In the genomic region with DNA sequence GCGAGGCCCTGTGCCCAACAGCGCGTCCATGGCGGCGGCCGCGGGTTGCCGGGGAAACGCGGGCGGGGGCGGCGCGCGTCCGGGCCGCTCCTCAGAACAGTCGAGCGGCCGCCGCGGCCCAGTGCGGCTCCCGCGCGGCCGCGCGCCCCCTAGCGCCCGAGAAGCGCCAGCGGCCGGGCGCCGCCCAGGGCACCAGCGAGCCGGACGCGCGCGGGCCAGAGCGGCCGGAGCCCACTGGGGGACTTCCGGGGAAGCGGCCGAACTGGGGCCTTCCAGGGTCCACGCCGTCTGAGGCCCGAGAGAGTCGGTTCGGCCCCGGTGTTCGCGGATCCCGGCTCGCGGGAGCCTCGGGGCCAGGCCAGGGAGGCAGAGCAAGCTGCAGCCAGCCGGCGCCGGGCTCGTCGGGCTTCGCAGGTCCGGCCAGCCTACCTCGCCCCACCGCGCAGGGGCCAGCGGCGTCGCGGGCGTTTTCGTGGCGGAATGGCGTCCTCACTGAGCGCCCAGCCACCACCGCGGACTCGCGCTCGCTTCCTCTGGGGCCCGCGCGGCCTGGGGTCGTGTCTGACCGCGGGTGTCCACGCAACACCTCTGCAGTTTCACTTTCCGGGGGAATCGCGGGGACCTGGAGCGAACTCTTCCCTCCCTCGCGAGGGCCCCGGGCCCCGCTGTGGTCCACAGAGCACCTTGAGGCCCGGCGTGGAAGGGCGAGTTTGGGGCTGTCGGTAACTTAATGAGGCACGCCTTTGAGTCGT, we compare ENCODE assay signal across 7 cellular contexts. TPM values are rescaled to one million over a fixed set of nuclear protein-coding genes. Genes with fewer than 3 reads are reported as not detected.
DNase-seq lines count a peak whose midpoint lies in the region; ATAC-seq and TF ChIP-seq lines count a peak whose summit lies in the region.

TSS of gene DENND6B (minus strand) at position 54 of the 752 bp plus-strand sequence. CDS start at position 30, 24 bp downstream.

- H3K4me1 ChIP-seq in mammary epithelial cell (ENCODE audit: insufficient read depth, low read length) (peaks cover 13% of the 10 kb centered on the region), spleen (peaks cover 0 to 28% (median 20%) of the 10 kb centered on the region in 6 donors)

- DNase-seq in NCI-H146 (lab: John Stamatoyannopoulos, UW): peak; percentile 70
- DNase-seq in mammary epithelial cell: peak; percentile 64
- peak; percentile 82 for DNase-seq in inferior parietal cortex (ENCODE audit: extremely low spot score)
- peak; percentile 95 for DNase-seq in spleen

- BruUV-seq in mammary epithelial cell (replicated peaks; lab: Mats Ljungman, UMichigan): TSS peak; percentile 44

- H3K9me3 ChIP-seq in mammary epithelial cell (replicated peaks; ENCODE audit: insufficient read depth, low read length) (no peaks in the 10 kb centered on the region), spleen (no peaks in the 10 kb centered on the region)

- H3K4me2 ChIP-seq in mammary epithelial cell (ENCODE audit: insufficient read depth, low read depth, low read length): peak within 1 kb of the TSS; percentile 92

- H3K4me3 ChIP-seq in GM12875 (ENCODE audit: low read depth, low read length) (peak within 1 kb of the TSS; percentile 81), mammary epithelial cell (replicated peaks in 1 of 3; ENCODE audit: insufficient read depth in 1 of 3, low read depth in 2 of 3, low read length in 3 of 3) (peak within 1 kb of the TSS; percentile 26 to 80 (median 77)), spleen (peak within 1 kb of the TSS; percentile 54 to 82 (median 66))

- H3K27me3 ChIP-seq in mammary epithelial cell (ENCODE audit: insufficient read depth, low read length): no peaks in the 10 kb centered on the region
- no peaks in the 10 kb centered on the region for H3K27me3 ChIP-seq in spleen (replicated peaks in 1 of 7)

- in situ Hi-C loops in mammary epithelial cell (cut with MboI; ENCODE audit: low sequenced_read_pairs in 2 of 2): loop anchor here (5.0 to 10.0 kb wide), 2 partner anchors 50 to 52 kb away; partner anchors contain the start of gene MAPK11 (in 1 of the 2)

- CTCF ChIA-PET in mammary epithelial cell (lab: Charles Lee; ENCODE audit: low non-redundant PET): interaction anchor here (0.5 to 0.7 kb wide), 2 partner anchors 21 to 293 kb away, joined by 3 to 5 read pairs; no protein-coding TSS in a partner anchor

- peak within 1 kb of the TSS; percentile 91 for H2AFZ ChIP-seq in mammary epithelial cell (ENCODE audit: low read depth, low read length)

- peak in 1 of 3 donors; percentile 19 for TF ChIP-seq POLR2A in spleen (IDR thresholded peaks at IDR 0.05)

- no peaks in the 10 kb centered on the region for H4K20me1 ChIP-seq in mammary epithelial cell (ENCODE audit: insufficient read depth, low read length)

- H3K27ac ChIP-seq in VCaP (peak within 1 kb of the TSS; percentile 86), mammary epithelial cell (ENCODE audit: insufficient read depth, low read depth, low read length) (peak within 1 kb of the TSS; percentile 54), spleen (peak within 1 kb of the TSS; percentile 89 to 96 (median 92))

- dilution Hi-C loops in mammary epithelial cell (cut with HindIII; ENCODE audit: low sequenced_read_pairs): no loop called here

- 3% methylated on average over 36 of the region's 104 CpGs for WGBS in mammary epithelial cell (ENCODE audit: low coverage, missing lambda C conversion rate)
- 0 to 1% (median 1%) methylated on average over 3 to 104 of the region's 104 CpGs for WGBS in spleen, 5 donors

- TF ChIP-seq CTCF in GM12875 (IDR thresholded peaks at IDR 0.05; ENCODE audit: borderline replicate concordance, insufficient read depth, low read depth, low read length) (peak; percentile 64; the same call in 1 of the 2 replicates), VCaP (conservative IDR thresholded peaks at IDR 0.05) (peak; percentile 89), mammary epithelial cell (conservative IDR thresholded peaks at IDR 0.05 in 1 of 2, IDR thresholded peaks at IDR 0.05 in 1 of 2; ENCODE audit: extremely low read depth in 1 of 2, insufficient read depth in 1 of 2, low read depth in 1 of 2, low read length in 2 of 2) (peak; percentile 40 to 45), spleen (IDR thresholded peaks at IDR 0.05 in 8 of 11, conservative IDR thresholded peaks at IDR 0.05 in 3 of 11) (peak in 10 of 11 experiments; percentile 18 to 84 (median 66))

- ATAC-seq in HG02623 (IDR thresholded peaks at IDR 0.05; ENCODE audit: unreplicated experiment): peak; percentile 80

- H3K36me3 ChIP-seq in mammary epithelial cell (ENCODE audit: insufficient read depth, low read length) (no peaks in the 10 kb centered on the region), spleen (no peaks in the 10 kb centered on the region)

- no peaks in the 10 kb centered on the region for H3K79me2 ChIP-seq in mammary epithelial cell (ENCODE audit: insufficient read depth, low read length)

- intact Hi-C loops in mammary epithelial cell (cut with micrococcal nuclease): loop anchor here (1.0 to 5.0 kb wide), 6 partner anchors 16 to 180 kb away; partner anchors contain the start of gene PPP6R2
- intact Hi-C loops in spleen (cut with DNase I; ENCODE audit: low total_unique reads): loop anchor here (5.0 kb wide), 1 partner anchor 55 kb away; the partner anchor contains the start of gene MAPK11

- peak within 1 kb of the TSS; percentile 49 for H3K9ac ChIP-seq in mammary epithelial cell (ENCODE audit: insufficient read depth, low read length)

RNA-seq across cellular contexts. Expression of gene DENND6B, which starts in this region (rescaled TPM):
- total RNA-seq in mammary epithelial cell (1 to 10 TPM; 2.0 to 3.4 TPM), spleen (1 to 10 TPM; 4.5 to 8.9 (median 6.0) TPM)
- polyA plus RNA-seq in mammary epithelial cell (1.2 TPM), spleen (10 to 100 TPM in 1 of 3 donors, 1 to 10 TPM in 2; 6.4 to 10.4 (median 9.9) TPM)
- polyA minus RNA-seq in mammary epithelial cell: 9.9 TPM

Comparison
In these comparisons a context has a peak if more than half of its experiments do, and no peak if none do; other contexts are left out.
1. Peak in every context shown above with its lines: DNase-seq, ATAC-seq, H3K4me3 ChIP-seq and H3K27ac ChIP-seq.